In the genomic region with DNA sequence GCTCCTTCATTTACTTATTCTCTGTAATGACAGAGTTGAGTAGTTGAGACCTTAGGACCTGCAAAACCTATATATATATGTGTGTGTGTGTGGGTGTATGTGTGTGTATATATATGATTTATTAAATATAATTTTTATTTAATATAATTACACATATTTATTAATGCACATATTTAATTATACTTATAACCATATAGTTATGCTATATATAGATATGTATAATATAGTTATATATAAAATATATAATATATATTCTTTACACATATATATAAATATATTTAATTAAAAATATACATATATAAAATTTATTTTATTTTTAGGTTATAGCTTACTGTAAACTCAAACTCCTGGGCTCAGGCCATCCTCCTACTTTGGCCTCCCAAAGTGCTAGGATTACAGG, we compare ENCODE assay signal across 25 cellular contexts. TPM values are rescaled to one million over a fixed set of nuclear protein-coding genes. Genes with fewer than 3 reads are reported as not detected.
DNase-seq lines count a peak whose midpoint lies in the region; ATAC-seq, FAIRE-seq and TF ChIP-seq lines count a peak whose summit lies in the region.
"Had no signal": no experiment of that assay in that cellular context is flagged by ENCODE, and none has a peak within 500 bp of the region (broad histone marks: within the 10 kb centered on the region; RNA-seq: fewer than 3 reads in every experiment).

No MANE protein-coding gene starts in this region.

- no peak overlapping the region for H3K4me3 ChIP-seq in heart right ventricle
- no peak overlapping the region for H3K4me3 ChIP-seq in K562
- H3K4me3 ChIP-seq in kidney (ENCODE audit: low read length in 2 of 2): no peak overlapping the region
- H3K4me3 ChIP-seq in tibial artery: no peak overlapping the region
- H3K4me3 ChIP-seq: GM23248, MG63 had no signal

- H3K27me3 ChIP-seq in heart right ventricle: no peaks in the 10 kb centered on the region
- no peaks in the 10 kb centered on the region for H3K27me3 ChIP-seq in K562 (ENCODE audit: control insufficient read depth in 2 of 2, insufficient read depth in 2 of 2, low read length in 2 of 2)
- H3K27me3 ChIP-seq in tibial artery: no peaks in the 10 kb centered on the region
- H3K27me3 ChIP-seq: MG63 had no signal

- POLR2A ChIA-PET in K562 (lab: Yijun Ruan, JAX): no interaction called here

- H3K4me2 ChIP-seq in K562 (ENCODE audit: insufficient read depth, low read length): no peak overlapping the region

- H3K4me1 ChIP-seq in heart right ventricle (peaks cover 8 to 40% (median 22%) of the 10 kb centered on the region in 9 donors), K562 (replicated peaks in 1 of 2; ENCODE audit: control insufficient read depth in 2 of 2, insufficient read depth in 2 of 2, low read length in 2 of 2) (no peaks in the 10 kb centered on the region), kidney (ENCODE audit: control insufficient read depth in 1 of 2, insufficient read depth in 1 of 2, low read depth in 1 of 2, low read length in 2 of 2) (no peaks in the 10 kb centered on the region), tibial artery (peaks cover 0 to 29% (median 24%) of the 10 kb centered on the region in 4 donors)

- H3K9me3 ChIP-seq in heart right ventricle: no peaks in the 10 kb centered on the region
- H3K9me3 ChIP-seq in K562 (replicated peaks; ENCODE audit: control insufficient read depth, insufficient read depth, low read depth, low read length): no peaks in the 10 kb centered on the region
- no peaks in the 10 kb centered on the region for H3K9me3 ChIP-seq in kidney (ENCODE audit: control insufficient read depth in 1 of 2, low read length in 2 of 2)
- H3K9me3 ChIP-seq in tibial artery: no peaks in the 10 kb centered on the region
- H3K9me3 ChIP-seq: MG63 had no signal

- TF ChIP-seq EP300 in K562 (IDR thresholded peaks at IDR 0.05; ENCODE audit: low read length): no peak

- no peaks in the 10 kb centered on the region for H3K79me2 ChIP-seq in K562 (ENCODE audit: control insufficient read depth, insufficient read depth, low read length)

- DNase-seq in heart right ventricle (no peak), Right ventricle myocardium superior (no peak), K562 (ENCODE audit: extremely low read depth in 1 of 4, low spot score in 3 of 4) (no peak), kidney (no peak), tibial artery (no peak), NCI-H2107 (lab: John Stamatoyannopoulos, UW) (no peak)
- DNase-seq: 8988T; AML-193; C1 segment of cervical spinal cord; Calu3; CD8-positive, alpha-beta T cell; DMS153; GM23248; H9; HFFc6; MG63; NCI-H1417; NCI-H1694 treated with DMSO at 0.1 percent for 48 hours; NCI-H2081 treated with DMSO at 0.1 percent for 48 hours; NCI-H446; NCI-H526; SHP77 had no signal

- intact Hi-C loops in heart right ventricle (cut with DNase I) (no loop called here), Right ventricle myocardium superior (cut with DNase I) (no loop called here), K562 (cut with micrococcal nuclease) (no loop called here), kidney (cut with DNase I) (no loop called here), tibial artery (cut with DNase I; ENCODE audit: low total_unique reads) (no loop called here)

- peaks cover 0 to 51% (median 6%) of the 10 kb centered on the region in 9 donors for H3K36me3 ChIP-seq in heart right ventricle
- H3K36me3 ChIP-seq in K562 (ENCODE audit: control insufficient read depth, insufficient read depth, low read length): peaks cover 4% of the 10 kb centered on the region; the same call in 1 of the 3 replicates
- peaks cover 0 to 3% of the 10 kb centered on the region in 2 donors for H3K36me3 ChIP-seq in kidney (ENCODE audit: control insufficient read depth in 1 of 2, insufficient read depth in 2 of 2, low read length in 2 of 2)
- H3K36me3 ChIP-seq in tibial artery: peaks cover 0 to 22% (median 11%) of the 10 kb centered on the region in 3 donors
- H3K36me3 ChIP-seq: MG63 had no signal

- H3K9me1 ChIP-seq in K562 (ENCODE audit: control insufficient read depth, insufficient read depth, low read length): no peaks in the 10 kb centered on the region

- H3K9ac ChIP-seq in K562 (ENCODE audit: insufficient read depth in 1 of 2, low read depth in 2 of 2, low read length in 2 of 2) (no peak overlapping the region), kidney (ENCODE audit: low read length in 2 of 2) (no peak overlapping the region)
- H3K9ac ChIP-seq: GM23248 had no signal

- BruUV-seq in K562 (replicated peaks; lab: Mats Ljungman, UMichigan): no TSS peak

- no peaks in the 10 kb centered on the region for H4K20me1 ChIP-seq in K562 (replicated peaks; ENCODE audit: control insufficient read depth, insufficient read depth, low read length)

- H3K27ac ChIP-seq in heart right ventricle (peak overlapping the region in 9 of 10 donors; percentile 47 to 82 (median 76)), K562 (ENCODE audit: extremely low read depth, low read depth, low read length) (no peak overlapping the region), kidney (ENCODE audit: low read depth in 2 of 2, low read length in 2 of 2) (peak overlapping the region in 1 of 2 donors; percentile 40), tibial artery (peak overlapping the region; percentile 77 to 79)
- H3K27ac ChIP-seq: GM23248 had no signal

- TF ChIP-seq CTCF in heart right ventricle (IDR thresholded peaks at IDR 0.05) (no peak), K562 (IDR thresholded peaks at IDR 0.05 in 2 of 3, conservative IDR thresholded peaks at IDR 0.05 in 1 of 3; ENCODE audit: insufficient read depth in 2 of 3, low read depth in 1 of 3, low read length in 3 of 3) (no peak), kidney (IDR thresholded peaks at IDR 0.05; ENCODE audit: borderline replicate concordance, extremely low read depth, insufficient read depth) (no peak), tibial artery (IDR thresholded peaks at IDR 0.05) (no peak)

- in situ Hi-C loops in K562 (cut with MboI): no loop called here

- TF ChIP-seq POLR2A in K562 (conservative IDR thresholded peaks at IDR 0.05): no peak

- no peak overlapping the region for H2AFZ ChIP-seq in K562 (ENCODE audit: low read depth, low read length)
- H2AFZ ChIP-seq: GM23248 had no signal

- ATAC-seq in heart right ventricle (no peak), Right ventricle myocardium superior (ENCODE audit: poor library complexity) (no peak), K562 (no peak), HG02678 (IDR thresholded peaks at IDR 0.05; ENCODE audit: unreplicated experiment) (no peak), GM19035 (IDR thresholded peaks at IDR 0.05; ENCODE audit: unreplicated experiment) (no peak)
- ATAC-seq: CD8-positive, alpha-beta T cell had no signal

- FAIRE-seq in K562 (lab: Jason Lieb, UNC) (no peak), kidney (lab: Jason Lieb, UNC) (peak; percentile 70)
- FAIRE-seq: GM12892 had no signal

- TF ChIP-seq RAD21 in K562 (CRISPR knock-in tag; conservative IDR thresholded peaks at IDR 0.05 in 1 of 2, IDR thresholded peaks at IDR 0.05 in 1 of 2): no peak

- CTCF ChIA-PET in K562 (lab: Yijun Ruan, JAX; ENCODE audit: low intra/inter-chr PET ratio): no interaction called here

TF ChIP-seq in K562, 482 proteins besides CTCF, POLR2A, EP300 and RAD21 (continues in another document):
- TF ChIP-seq MCM5 (IDR thresholded peaks at IDR 0.05; ENCODE audit: low read depth): no peak
- no peak for TF ChIP-seq ELF1 (tag; IDR thresholded peaks at IDR 0.05)

RNA-seq across cellular contexts. Expression of a gene that starts 23.7 kb away (rescaled TPM):
- total RNA-seq in heart right ventricle (1 to 10 TPM; 1.7 to 8.7 (median 4.0) TPM), Right ventricle myocardium superior (3.4 TPM), K562 (2014; rRNA removed) (1.7 and 2.4 TPM in 2 replicates), K562 (2014; rRNA removed; fragmentation: Illumina TruSeq; extraction: Trizol) (3.5 and 3.7 TPM in 2 replicates), K562 (2015; rRNA removed; fragmentation: Illumina TruSeq; extraction: Trizol) (3.5 and 3.7 TPM in 2 replicates), K562 (2021) (3.4 TPM in 2 replicates), kidney (4.2 TPM)
- polyA plus RNA-seq in heart right ventricle (under 1 TPM; 0.52 to 0.88 TPM), K562 (2011; rRNA removed) (4.6 and 4.8 TPM in 2 replicates), K562 (2014; fragmentation: Illumina TruSeq; extraction: Trizol) (3.0 TPM in 2 replicates), K562 (2014; fragmentation: Nextera tagmentation; extraction: Ambion mirVana) (under 1 TPM; 0.17 to 0.23 TPM), K562 (2014; rRNA removed) (2.1 and 3.4 TPM in 2 replicates), kidney (ENCODE audit: insufficient read depth, low read depth, low replicate concordance) (0.28 TPM)
- 7.6 and 8.6 TPM in 2 replicates for total RNA-seq in K562 (2011; cell fraction: chromatin; rRNA removed; ENCODE audit: low replicate concordance)
- 8.7 and 9.3 TPM in 2 replicates for total RNA-seq in K562 (2011; cell fraction: nucleolus; rRNA removed)
- total RNA-seq in K562 (2011; cell fraction: nucleoplasm; rRNA removed): 10.0 and 10.5 TPM in 2 replicates
- polyA plus RNA-seq in K562 (2011; cell fraction: cytosol; rRNA removed): 3.8 and 4.4 TPM in 2 replicates
- 2.2 and 2.6 TPM in 2 replicates for polyA plus RNA-seq in K562 (2011; cell fraction: nucleus; rRNA removed)
- polyA plus RNA-seq in K562 (2012): 1.9 and 2.3 TPM in 2 replicates
- 11.8 and 12.1 TPM in 2 replicates for polyA minus RNA-seq in K562 (2011; rRNA and poly(A)+ RNA removed)
- 2.3 and 6.5 TPM in 2 replicates for polyA minus RNA-seq in K562 (2011; cell fraction: cytosol; rRNA and poly(A)+ RNA removed)
- polyA minus RNA-seq in K562 (2011; cell fraction: nucleus; rRNA and poly(A)+ RNA removed): 1.8 and 2.8 TPM in 2 replicates

RNA-seq across cellular contexts. Expression of a gene that starts 52.4 kb away (rescaled TPM):
- total RNA-seq in heart right ventricle: 1,000 to 10,000 TPM in 2 of 10 donors, 100 to 1,000 TPM in 8; 741 to 1,132 (median 846) TPM
- polyA plus RNA-seq in heart right ventricle: 1,000 to 10,000 TPM; 1,705 to 2,340 TPM
- 866 TPM for total RNA-seq in Right ventricle myocardium superior
- 254 and 444 TPM in 2 replicates for total RNA-seq in K562 (2011; cell fraction: chromatin; rRNA removed; ENCODE audit: low replicate concordance)
- 264 and 294 TPM in 2 replicates for total RNA-seq in K562 (2011; cell fraction: nucleolus; rRNA removed)
- total RNA-seq in K562 (2011; cell fraction: nucleoplasm; rRNA removed): 425 and 658 TPM in 2 replicates
- total RNA-seq in K562 (2014; rRNA removed): 1,560 and 1,759 TPM in 2 replicates
- 1,875 and 2,117 TPM in 2 replicates for total RNA-seq in K562 (2014; rRNA removed; fragmentation: Illumina TruSeq; extraction: Trizol)
- 1,547 and 1,618 TPM in 2 replicates for total RNA-seq in K562 (2015; rRNA removed; fragmentation: Illumina TruSeq; extraction: Trizol)
- total RNA-seq in K562 (2021): 1,828 and 2,031 TPM in 2 replicates
- polyA plus RNA-seq in K562 (2011; rRNA removed): 2,026 and 2,185 TPM in 2 replicates
- 623 and 1,163 TPM in 2 replicates for polyA plus RNA-seq in K562 (2011; cell fraction: cytosol; rRNA removed)
- polyA plus RNA-seq in K562 (2011; cell fraction: nucleus; rRNA removed): 414 and 753 TPM in 2 replicates
- 1,569 and 2,256 TPM in 2 replicates for polyA plus RNA-seq in K562 (2012)
- polyA plus RNA-seq in K562 (2014; fragmentation: Illumina TruSeq; extraction: Trizol): 1,696 and 2,068 TPM in 2 replicates
- polyA plus RNA-seq in K562 (2014; fragmentation: Nextera tagmentation; extraction: Ambion mirVana): 1,000 to 10,000 TPM; 2,704 to 2,780 TPM
- polyA plus RNA-seq in K562 (2014; rRNA removed): 1,891 and 2,172 TPM in 2 replicates
- 1,346 and 1,378 TPM in 2 replicates for polyA minus RNA-seq in K562 (2011; rRNA and poly(A)+ RNA removed)
- 320 and 414 TPM in 2 replicates for polyA minus RNA-seq in K562 (2011; cell fraction: cytosol; rRNA and poly(A)+ RNA removed)
- polyA minus RNA-seq in K562 (2011; cell fraction: nucleus; rRNA and poly(A)+ RNA removed): 194 and 348 TPM in 2 replicates
- total RNA-seq in kidney: 1,928 TPM
- 2,431 TPM for polyA plus RNA-seq in kidney (ENCODE audit: insufficient read depth, low read depth, low replicate concordance)
